ENCODE assay signal across 15 cellular contexts in genomic region chr12:106480259-106480658, GRCh38.
DNase-seq lines count a peak whose midpoint lies in the region; ATAC-seq and TF ChIP-seq lines count a peak whose summit lies in the region.
"Had no signal": no experiment of that assay in that cellular context is flagged by ENCODE, and none has a peak within 500 bp of the region (broad histone marks: within the 10 kb centered on the region; RNA-seq: fewer than 3 reads in every experiment).

No MANE protein-coding gene starts in this region.

- H3K9me2 ChIP-seq in hepatocyte (replicated peaks; ENCODE audit: insufficient read depth) = no peaks in the 10 kb centered on the region

- H3K27ac Mint-ChIP-seq in endodermal cell = peak overlapping the region; percentile 13
- H3K27ac Mint-ChIP-seq in activated T-cell treated with anti-CD3 and anti-CD28 coated beads, Interleukin-2, amount 50 U/mL, for 72 hours = no peak overlapping the region
- H3K27ac Mint-ChIP-seq: B cell; CD4-positive, alpha-beta T cell had no signal

- no peak for TF ChIP-seq CTCF in endodermal cell (conservative IDR thresholded peaks at IDR 0.05)
- no peak for TF ChIP-seq CTCF in hepatocyte (IDR thresholded peaks at IDR 0.05; ENCODE audit: poor library complexity)
- no peak for TF ChIP-seq CTCF in retinal pigment epithelial cell (conservative IDR thresholded peaks at IDR 0.05; ENCODE audit: low read depth, low read length)
- no peak for TF ChIP-seq CTCF in breast epithelium (IDR thresholded peaks at IDR 0.05)

- H3K27me3 ChIP-seq in endodermal cell (ENCODE audit: control insufficient read depth, insufficient read depth, low read length, poor library complexity, severe bottlenecking) = no peaks in the 10 kb centered on the region
- no peaks in the 10 kb centered on the region for H3K27me3 ChIP-seq in hepatocyte
- H3K27me3 ChIP-seq in breast epithelium = no peaks in the 10 kb centered on the region

- DNase-seq in HT-29 (ENCODE audit: low spot score) (peak; percentile 23), endodermal cell (no peak), hepatocyte (ENCODE audit: low spot score) (peak; percentile 36), retinal pigment epithelial cell (ENCODE audit: low read depth) (peak; percentile 81), breast epithelium (ENCODE audit: low spot score in 2 of 2) (no peak)
- DNase-seq in stimulated activated naive CD8-positive, alpha-beta T cell treated with anti-CD3 and anti-CD28 coated beads, Interleukin-15, Interleukin-2, amounts not matched to agents 100 U/mL and 50 U/mL, for 24 hours = no peak
- DNase-seq in activated T-cell treated with anti-CD3 and anti-CD28 coated beads, Interleukin-2, amount 50 U/mL, for 72 hours = no peak
- DNase-seq: C1 segment of cervical spinal cord; CD4-positive, alpha-beta T cell; DMS79; GDM1; GM23248 had no signal

- H3K36me3 Mint-ChIP-seq in endodermal cell (ENCODE audit: low read depth) = peaks cover 18% of the 10 kb centered on the region
- peaks cover 0 to 2% of the 10 kb centered on the region in 2 donors for H3K36me3 Mint-ChIP-seq in activated T-cell treated with anti-CD3 and anti-CD28 coated beads, Interleukin-2, amount 50 U/mL, for 72 hours (ENCODE audit: insufficient read depth in 2 of 2)

- H3K79me2 ChIP-seq in hepatocyte = no peaks in the 10 kb centered on the region

- H4K20me1 ChIP-seq in hepatocyte (ENCODE audit: insufficient read depth, poor library complexity, severe bottlenecking) = no peaks in the 10 kb centered on the region

- no peak overlapping the region for H3K4me2 ChIP-seq in hepatocyte

- peaks cover 14% of the 10 kb centered on the region for H3K4me1 Mint-ChIP-seq in endodermal cell
- no peaks in the 10 kb centered on the region for H3K4me1 Mint-ChIP-seq in activated T-cell treated with anti-CD3 and anti-CD28 coated beads, Interleukin-2, amount 50 U/mL, for 72 hours (ENCODE audit: low read depth)
- H3K4me1 Mint-ChIP-seq: B cell had no signal

- no peaks in the 10 kb centered on the region for H3K9me3 ChIP-seq in endodermal cell (ENCODE audit: control insufficient read depth, low read length)
- no peaks in the 10 kb centered on the region for H3K9me3 ChIP-seq in hepatocyte (ENCODE audit: low read depth)
- H3K9me3 ChIP-seq in breast epithelium = no peaks in the 10 kb centered on the region

- H3K36me3 ChIP-seq in endodermal cell (ENCODE audit: control insufficient read depth, insufficient read depth, low read length) (no peaks in the 10 kb centered on the region), hepatocyte (replicated peaks; ENCODE audit: insufficient read depth, low read depth) (no peaks in the 10 kb centered on the region), breast epithelium (no peaks in the 10 kb centered on the region)

- WGBS in endodermal cell (ENCODE audit: insufficient coverage in 1 of 2, insufficient read length in 1 of 2), 2 experiments = 100% methylated on average over 1 of the region's 1 CpG
- whole genome bisulfite sequencing in hepatocyte (ENCODE audit: low lambda C conversion rate, missing lambda C conversion rate) = 94% methylated on average over 1 of the region's 1 CpG

- H3K27ac ChIP-seq in endodermal cell (ENCODE audit: low read depth, low read length) = no peak overlapping the region
- H3K27ac ChIP-seq in hepatocyte = no peak overlapping the region
- no peak overlapping the region for H3K27ac ChIP-seq in breast epithelium
- H3K27ac ChIP-seq: GM23248 had no signal

- H2AFZ ChIP-seq in hepatocyte = no peak overlapping the region
- H2AFZ ChIP-seq: GM23248 had no signal

- H3K27me3 Mint-ChIP-seq in endodermal cell (ENCODE audit: insufficient read depth) = no peaks in the 10 kb centered on the region
- no peaks in the 10 kb centered on the region for H3K27me3 Mint-ChIP-seq in activated T-cell treated with anti-CD3 and anti-CD28 coated beads, Interleukin-2, amount 50 U/mL, for 72 hours (ENCODE audit: low read depth)
- H3K27me3 Mint-ChIP-seq: B cell; CD4-positive, alpha-beta T cell had no signal

- H3K4me1 ChIP-seq in endodermal cell (ENCODE audit: control insufficient read depth, insufficient read depth, low read length) = no peaks in the 10 kb centered on the region
- H3K4me1 ChIP-seq in hepatocyte (ENCODE audit: insufficient read depth) = peaks cover 3% of the 10 kb centered on the region
- H3K4me1 ChIP-seq in breast epithelium = no peaks in the 10 kb centered on the region

- no peak overlapping the region for H3K9ac ChIP-seq in endodermal cell (ENCODE audit: extremely low read depth, low read length, poor library complexity, severe bottlenecking)
- H3K9ac ChIP-seq: GM23248 had no signal

- TF ChIP-seq POLR2A in breast epithelium (IDR thresholded peaks at IDR 0.05) = no peak

- H3K9me3 Mint-ChIP-seq in endodermal cell = peaks cover 15% of the 10 kb centered on the region
- H3K9me3 Mint-ChIP-seq in activated T-cell treated with anti-CD3 and anti-CD28 coated beads, Interleukin-2, amount 50 U/mL, for 72 hours = no peaks in the 10 kb centered on the region
- H3K9me3 Mint-ChIP-seq: CD4-positive, alpha-beta T cell had no signal

- H3K4me3 ChIP-seq in endodermal cell (ENCODE audit: low read length) = no peak overlapping the region
- H3K4me3 ChIP-seq in hepatocyte = no peak overlapping the region
- H3K4me3 ChIP-seq in retinal pigment epithelial cell (ENCODE audit: low read length) = peak overlapping the region; percentile 27
- no peak overlapping the region for H3K4me3 ChIP-seq in breast epithelium
- H3K4me3 ChIP-seq: GM23248, K562 had no signal

- no peak for ATAC-seq in stimulated activated naive CD8-positive, alpha-beta T cell treated with anti-CD3 and anti-CD28 coated beads, Interleukin-15, Interleukin-2, amounts not matched to agents 100 U/mL and 50 U/mL, for 24 hours
- ATAC-seq in activated T-cell treated with anti-CD3 and anti-CD28 coated beads, Interleukin-2, amount 50 U/mL, for 72 hours (replicated peaks in 1 of 2) = no peak
- no peak for ATAC-seq in GM18868 (IDR thresholded peaks at IDR 0.05; ENCODE audit: unreplicated experiment)
- ATAC-seq: K562 had no signal

- intact Hi-C loops in breast epithelium (cut with DNase I; ENCODE audit: low total_unique reads) = no loop called here

- H3K4me3 Mint-ChIP-seq in endodermal cell = no peak overlapping the region
- no peak overlapping the region for H3K4me3 Mint-ChIP-seq in activated T-cell treated with anti-CD3 and anti-CD28 coated beads, Interleukin-2, amount 50 U/mL, for 72 hours
- H3K4me3 Mint-ChIP-seq: B cell; CD4-positive, alpha-beta T cell had no signal

Comparison
In these comparisons a context has a peak if more than half of its experiments do, and no peak if none do; other contexts are left out.
1. DNase-seq: peak in HT-29 (single experiment), hepatocyte (single experiment) and retinal pigment epithelial cell (single experiment); none in endodermal cell (single experiment), stimulated activated naive CD8-positive, alpha-beta T cell treated with anti-CD3 and anti-CD28 coated beads, Interleukin-15, Interleukin-2, amounts not matched to agents 100 U/mL and 50 U/mL, for 24 hours (single experiment), activated T-cell treated with anti-CD3 and anti-CD28 coated beads, Interleukin-2, amount 50 U/mL, for 72 hours (0 of 2) and breast epithelium (0 of 2).